Comparison of ENCODE assay signal across 23 cellular contexts in the genomic region with DNA sequence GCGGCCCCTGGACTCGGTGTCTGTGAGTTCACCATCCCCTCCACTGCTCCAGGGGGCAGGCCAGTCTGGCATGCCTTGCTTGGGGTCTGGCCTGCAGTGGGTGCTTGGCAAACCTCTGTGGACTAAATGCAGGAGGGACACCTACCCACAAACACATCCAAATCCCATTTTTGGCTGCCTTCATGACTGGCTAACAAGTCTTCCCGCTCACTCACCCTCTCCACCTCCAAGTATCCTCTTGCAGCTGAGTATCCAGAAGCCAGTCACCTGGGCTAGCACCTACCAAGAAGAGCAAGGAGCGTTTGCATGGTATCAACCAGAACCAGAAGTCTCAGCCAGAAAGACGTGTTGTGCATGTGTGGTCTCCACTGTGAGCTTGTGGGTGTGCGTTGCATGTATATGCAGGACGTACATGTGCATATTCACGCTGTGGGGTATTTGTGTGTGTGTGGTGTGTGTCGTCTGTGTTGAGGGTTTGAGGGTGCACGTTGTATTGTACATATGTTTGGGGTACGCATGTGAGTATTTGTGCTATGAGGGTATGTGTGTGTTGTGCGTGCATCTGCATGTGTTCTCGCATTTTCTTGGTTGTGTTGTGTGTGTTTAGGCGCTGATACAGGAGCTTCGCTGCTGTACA. TPM values are rescaled to one million over a fixed set of nuclear protein-coding genes. Genes with fewer than 3 reads are reported as not detected.
DNase-seq lines count a peak whose midpoint lies in the region; ATAC-seq and TF ChIP-seq lines count a peak whose summit lies in the region.
"Had no signal": no experiment of that assay in that cellular context is flagged by ENCODE, and none has a peak within 500 bp of the region (broad histone marks: within the 10 kb centered on the region; RNA-seq: fewer than 3 reads in every experiment).

No MANE protein-coding gene starts in this region.

- no peak overlapping the region for H4K91ac ChIP-seq in IMR-90 (ENCODE audit: insufficient read depth, low read depth, low read length)

- H3K4ac ChIP-seq in IMR-90 (ENCODE audit: low read depth, low read length): peak overlapping the region; percentile 38; the same call in 1 of the 2 replicates

- no peak overlapping the region for H3K9ac ChIP-seq in IMR-90 (ENCODE audit: low read depth, low read length)

- H3K4me3 ChIP-seq in IMR-90 (ENCODE audit: insufficient read depth, low read depth, low read length): no peak overlapping the region
- H3K4me3 ChIP-seq: K562, MG63, ovary, vagina had no signal

- H4K8ac ChIP-seq in IMR-90 (ENCODE audit: low read depth in 2 of 2, low read length in 2 of 2): 0 out of 4 replicates have a peak overlapping the region, but pooled peaks of 1 of the 2 experiments have one; percentile 18

- dilution Hi-C loops in IMR-90 (cut with HindIII; ENCODE audit: low sequenced_read_pairs, unreplicated experiment): no loop called here

- no peak overlapping the region for H3K18ac ChIP-seq in IMR-90 (ENCODE audit: low read depth, low read length)

- no peaks in the 10 kb centered on the region for H3K9me3 Mint-ChIP-seq in progenitor cell of endocrine pancreas (ENCODE audit: low read depth)
- H3K9me3 Mint-ChIP-seq: activated CD4-positive, alpha-beta T cell treated with anti-CD3 and anti-CD28 coated beads, Interleukin-2, amount 10 ng/mL, durations not matched to agents 7 days and 5 days; activated naive CD4-positive, alpha-beta T cell treated with anti-CD3 and anti-CD28 coated beads, Interleukin-2, amount 50 U/mL, for 24 hours; activated T-helper 1 cell treated with anti-CD3 and anti-CD28 coated beads, Interleukin-12 subunit alpha, Interleukin-12 subunit beta, Interleukin-2, Interleukin-4 antibody, amounts not matched to agents 30 ng/mL and 10 ng/mL and 1 ng/mL, durations not matched to agents 14 hours and 24 hours and 36 hours; central memory CD8-positive, alpha-beta T cell had no signal

- peaks cover 32% of the 10 kb centered on the region for H3K4me1 Mint-ChIP-seq in progenitor cell of endocrine pancreas (ENCODE audit: low read depth)

- peak overlapping the region; percentile 65 for H3K27ac Mint-ChIP-seq in progenitor cell of endocrine pancreas
- H3K27ac Mint-ChIP-seq: activated CD4-positive, alpha-beta T cell treated with anti-CD3 and anti-CD28 coated beads, Interleukin-2, amount 10 ng/mL, durations not matched to agents 7 days and 5 days; activated naive CD4-positive, alpha-beta T cell treated with anti-CD3 and anti-CD28 coated beads, Interleukin-2, amount 50 U/mL, for 24 hours; activated T-helper 1 cell treated with anti-CD3 and anti-CD28 coated beads, Interleukin-12 subunit alpha, Interleukin-12 subunit beta, Interleukin-2, Interleukin-4 antibody, amounts not matched to agents 30 ng/mL and 10 ng/mL and 1 ng/mL, durations not matched to agents 14 hours and 24 hours and 36 hours had no signal

- 92% methylated on average over 5 of the region's 15 CpGs; no CpG with 5 or more reads in 1 of the 2 experiments for WGBS in IMR-90 (ENCODE audit: extremely low coverage in 2 of 2, insufficient read length in 1 of 2), 2 experiments

- peak overlapping the region; percentile 75 for H2AK9ac ChIP-seq in IMR-90 (replicated peaks; ENCODE audit: low read depth, low read length, poor library complexity)

- H3K4me1 ChIP-seq in IMR-90 (ENCODE audit: control insufficient read depth, insufficient read depth, low read length): peaks cover 18% of the 10 kb centered on the region

- H3K27ac ChIP-seq in 22Rv1 (peak overlapping the region; percentile 93), IMR-90 (ENCODE audit: insufficient read depth, low read length) (no peak overlapping the region), epithelial cell of prostate (peak overlapping the region; percentile 77)
- H3K27ac ChIP-seq: ovary, vagina had no signal

- DNase-seq in IMR-90 (no peak), epithelial cell of prostate (ENCODE audit: low read depth, low spot score) (no peak), progenitor cell of endocrine pancreas (ENCODE audit: low spot score, unreplicated experiment) (no peak), DMS153 (lab: John Stamatoyannopoulos, UW) (no peak)
- no peak for DNase-seq in activated CD4-positive, alpha-beta T cell treated with anti-CD3 and anti-CD28 coated beads, Interleukin-2, amount 50 U/mL, for 48 hours
- no peak for DNase-seq in stimulated activated CD4-positive, alpha-beta T cell treated with anti-CD3 and anti-CD28 coated beads, Interleukin-4, amount 100 ng/mL, for 4 hours
- DNase-seq: activated CD4-positive, alpha-beta T cell treated with anti-CD3 and anti-CD28 coated beads, Interleukin-2, amount 10 ng/mL, durations not matched to agents 7 days and 5 days; anterior cingulate cortex; BE2C; Caco-2; MG63; naive thymus-derived CD4-positive, alpha-beta T cell; NCI-H1417; NCI-H2081 treated with DMSO at 0.1 percent for 48 hours; ovary; Right ventricle myocardium superior had no signal

- no peaks in the 10 kb centered on the region for H3K9me3 ChIP-seq in IMR-90 (ENCODE audit: control insufficient read depth, insufficient read depth, low read length)
- H3K9me3 ChIP-seq: BE2C, Caco-2, MG63, ovary, vagina had no signal

- no peak overlapping the region for H2BK15ac ChIP-seq in IMR-90 (ENCODE audit: low read depth, low read length)

- no peak overlapping the region for H3K23ac ChIP-seq in IMR-90 (ENCODE audit: low read depth, low read length)

- no peak for TF ChIP-seq RAD21 in IMR-90 (IDR thresholded peaks at IDR 0.05; ENCODE audit: low read length)

- H3K36me3 ChIP-seq in IMR-90 (ENCODE audit: control insufficient read depth, insufficient read depth, low read length): no peaks in the 10 kb centered on the region
- H3K36me3 ChIP-seq: BE2C, MG63, ovary, vagina had no signal

- peak overlapping the region; percentile 36 for H2AK5ac ChIP-seq in IMR-90 (ENCODE audit: low read depth, low read length)

- H2AFZ ChIP-seq in IMR-90 (replicated peaks; ENCODE audit: low read length, poor library complexity): peak overlapping the region; percentile 18

- H3K9me1 ChIP-seq in IMR-90 (ENCODE audit: insufficient read depth, low read length): peaks cover 19% of the 10 kb centered on the region

- H2BK20ac ChIP-seq in IMR-90 (ENCODE audit: low read depth, low read length): peak overlapping the region; percentile 0; the same call in 1 of the 2 replicates

- no TSS peak for BruUV-seq in IMR-90 (replicated peaks; lab: Mats Ljungman, UMichigan)

- H3K4me2 ChIP-seq in IMR-90 (ENCODE audit: low read depth, low read length): no peak overlapping the region

- H4K20me1 ChIP-seq in IMR-90 (ENCODE audit: insufficient read depth, low read length): no peaks in the 10 kb centered on the region

- no peaks in the 10 kb centered on the region for H3K36me3 Mint-ChIP-seq in progenitor cell of endocrine pancreas (ENCODE audit: insufficient read depth)
- H3K36me3 Mint-ChIP-seq: activated naive CD4-positive, alpha-beta T cell treated with anti-CD3 and anti-CD28 coated beads, Interleukin-2, amount 50 U/mL, for 24 hours; naive thymus-derived CD4-positive, alpha-beta T cell had no signal

- CTCF ChIA-PET in IMR-90 (lab: Yijun Ruan, JAX): no interaction called here

- H4K5ac ChIP-seq in IMR-90 (ENCODE audit: low read depth, low read length): no peak overlapping the region

- H3K27me3 Mint-ChIP-seq in progenitor cell of endocrine pancreas: peaks cover 3% of the 10 kb centered on the region
- H3K27me3 Mint-ChIP-seq: activated naive CD4-positive, alpha-beta T cell treated with anti-CD3 and anti-CD28 coated beads, Interleukin-2, amount 50 U/mL, for 24 hours had no signal

- H2BK120ac ChIP-seq in IMR-90 (ENCODE audit: low read depth, low read length): peak overlapping the region; percentile 37; the same call in 1 of the 2 replicates

- no peak overlapping the region for H3K14ac ChIP-seq in IMR-90 (replicated peaks; ENCODE audit: low read depth, low read length)

- H3K4me3 Mint-ChIP-seq in progenitor cell of endocrine pancreas (ENCODE audit: low read depth): no peak overlapping the region
- H3K4me3 Mint-ChIP-seq: activated CD4-positive, alpha-beta T cell treated with anti-CD3 and anti-CD28 coated beads, Interleukin-2, amount 10 ng/mL, durations not matched to agents 7 days and 5 days; activated naive CD4-positive, alpha-beta T cell treated with anti-CD3 and anti-CD28 coated beads, Interleukin-2, amount 50 U/mL, for 24 hours; activated T-helper 1 cell treated with anti-CD3 and anti-CD28 coated beads, Interleukin-12 subunit alpha, Interleukin-12 subunit beta, Interleukin-2, Interleukin-4 antibody, amounts not matched to agents 30 ng/mL and 10 ng/mL and 1 ng/mL, durations not matched to agents 14 hours and 24 hours and 36 hours; central memory CD8-positive, alpha-beta T cell had no signal

- POLR2A ChIA-PET in IMR-90 (lab: Charles Lee; ENCODE audit: unreplicated experiment): no interaction called here

- in situ Hi-C loops in IMR-90 (cut with MboI; ENCODE audit: low sequenced_read_pairs): no loop called here

- no peak for TF ChIP-seq POLR2A in IMR-90 (IDR thresholded peaks at IDR 0.05; ENCODE audit: low read depth, low read length)

- H3K27me3 ChIP-seq in IMR-90 (ENCODE audit: control insufficient read depth, insufficient read depth, low read length): no peaks in the 10 kb centered on the region
- H3K27me3 ChIP-seq: BE2C, MG63, ovary, vagina had no signal

- TF ChIP-seq CTCF in 22Rv1 (IDR thresholded peaks at IDR 0.05) (no peak), IMR-90 (conservative IDR thresholded peaks at IDR 0.05; ENCODE audit: low read depth, low read length) (no peak), progenitor cell of endocrine pancreas (IDR thresholded peaks at IDR 0.05; ENCODE audit: unreplicated experiment) (no peak)

- peaks cover 0 to 2% of the 10 kb centered on the region in 2 experiments; a peak in 1 of 4 replicates for H3K79me1 ChIP-seq in IMR-90 (ENCODE audit: low read depth in 1 of 2, low read length in 2 of 2)

- no peak overlapping the region for H2BK5ac ChIP-seq in IMR-90 (ENCODE audit: low read depth, low read length, poor library complexity, severe bottlenecking)

- intact Hi-C loops in IMR-90 (cut with micrococcal nuclease): no loop called here

- no peak for ATAC-seq in IMR-90 (ENCODE audit: low read depth)
- ATAC-seq in HG03045 (IDR thresholded peaks at IDR 0.05; ENCODE audit: unreplicated experiment): no peak
- ATAC-seq: K562; naive thymus-derived CD4-positive, alpha-beta T cell had no signal

- no peak overlapping the region for H3K56ac ChIP-seq in IMR-90 (ENCODE audit: extremely low read depth, insufficient read depth, low read length)

TF ChIP-seq in IMR-90, 13 proteins besides CTCF, POLR2A, EP300 and RAD21 (continues in another document):
- TF ChIP-seq CEBPB (IDR thresholded peaks at IDR 0.05; ENCODE audit: low read depth, low read length) (no peak), FOS (IDR thresholded peaks at IDR 0.05; ENCODE audit: low read depth, low read length) (no peak), RCOR1 (IDR thresholded peaks at IDR 0.05; ENCODE audit: insufficient replicate concordance, low read length) (no peak)

RNA-seq across cellular contexts. Expression of a gene that starts 5.6 kb away (rescaled TPM):
- total RNA-seq in IMR-90 (2012; rRNA removed) (1.4 and 2.0 TPM in 2 replicates), progenitor cell of endocrine pancreas (9.1 and 9.2 TPM in 2 replicates)
- 6.9 and 11.0 TPM in 2 replicates for polyA plus RNA-seq in IMR-90 (2012; rRNA removed)
- polyA plus RNA-seq in IMR-90 (2012; cell fraction: cytosol; rRNA removed): 2.9 and 9.8 TPM in 2 replicates
- polyA plus RNA-seq in IMR-90 (2012; cell fraction: nucleus; rRNA removed; ENCODE audit: low replicate concordance): 3.2 and 9.0 TPM in 2 replicates
- polyA plus RNA-seq: K562 had no signal
